In genomic region chr2:108621689-108622681, GRCh38 we compare ENCODE assay signal across 8 cellular contexts.
DNase-seq lines count a peak whose midpoint lies in the region; ATAC-seq lines count a peak whose summit lies in the region.

No MANE protein-coding gene starts in this region.

- H3K9me3 ChIP-seq in CD4-positive, CD25-positive, alpha-beta regulatory T cell (ENCODE audit: control insufficient read depth in 2 of 2, low read length in 2 of 2): no peaks in the 10 kb centered on the region

- peak in 1 of 3 donors; percentile 29 for DNase-seq in CD4-positive, CD25-positive, alpha-beta regulatory T cell
- DNase-seq in Kasumi-1 (lab: John Stamatoyannopoulos, UW) (peak; percentile 18 to 37), mesendoderm (peak; percentile 70), kidney glomerular epithelial cell (lab: John Stamatoyannopoulos, UW) (no peak)
- DNase-seq in activated naive CD8-positive, alpha-beta T cell treated with anti-CD3 and anti-CD28 coated beads, Interleukin-2, amount 10 ng/mL, durations not matched to agents 7 days and 5 days: no peak
- no peak for DNase-seq in effector CD4-positive, alpha-beta T cell

- H3K56ac ChIP-seq in mesendoderm (ENCODE audit: low read length): no peak overlapping the region

- H3K4me1 ChIP-seq in CD4-positive, CD25-positive, alpha-beta regulatory T cell (ENCODE audit: control insufficient read depth, insufficient read depth, low read length, poor library complexity, severe bottlenecking): peaks cover 84% of the 10 kb centered on the region
- peaks cover 7% of the 10 kb centered on the region for H3K4me1 ChIP-seq in mesendoderm (ENCODE audit: control insufficient read depth, low read depth, low read length)

- peak overlapping the region; percentile 93 for H3K27ac Mint-ChIP-seq in CD4-positive, CD25-positive, alpha-beta regulatory T cell
- peak overlapping the region; percentile 90 for H3K27ac Mint-ChIP-seq in activated naive CD8-positive, alpha-beta T cell treated with anti-CD3 and anti-CD28 coated beads, Interleukin-2, amount 10 ng/mL, durations not matched to agents 7 days and 5 days

- no peak overlapping the region for H4K8ac ChIP-seq in mesendoderm (ENCODE audit: low read depth, low read length)

- H3K36me3 ChIP-seq in CD4-positive, CD25-positive, alpha-beta regulatory T cell (ENCODE audit: control insufficient read depth, insufficient read depth, low read length): no peaks in the 10 kb centered on the region
- H3K36me3 ChIP-seq in mesendoderm (ENCODE audit: control insufficient read depth, insufficient read depth, low read length): no peaks in the 10 kb centered on the region

- H3K36me3 Mint-ChIP-seq in CD4-positive, CD25-positive, alpha-beta regulatory T cell: no peaks in the 10 kb centered on the region
- H3K36me3 Mint-ChIP-seq in activated naive CD8-positive, alpha-beta T cell treated with anti-CD3 and anti-CD28 coated beads, Interleukin-2, amount 10 ng/mL, durations not matched to agents 7 days and 5 days: no peaks in the 10 kb centered on the region

- H2BK120ac ChIP-seq in mesendoderm (ENCODE audit: low read depth, low read length): no peak overlapping the region

- no peaks in the 10 kb centered on the region for H3K27me3 ChIP-seq in CD4-positive, CD25-positive, alpha-beta regulatory T cell (ENCODE audit: control insufficient read depth, insufficient read depth, low read length)
- H3K27me3 ChIP-seq in mesendoderm (ENCODE audit: insufficient read depth, low read length, poor library complexity): no peaks in the 10 kb centered on the region

- peaks cover 12% of the 10 kb centered on the region for H3K79me2 ChIP-seq in mesendoderm (ENCODE audit: control insufficient read depth, insufficient read depth, low read length)

- no peak overlapping the region for H2BK5ac ChIP-seq in mesendoderm (ENCODE audit: low read length)

- H4K5ac ChIP-seq in mesendoderm (ENCODE audit: low read length): no peak overlapping the region

- H3K4me2 ChIP-seq in mesendoderm (ENCODE audit: low read length): no peak overlapping the region

- no peak for ATAC-seq in CD4-positive, CD25-positive, alpha-beta regulatory T cell (ENCODE audit: low read depth in 2 of 2)
- no peak for ATAC-seq in activated naive CD8-positive, alpha-beta T cell treated with anti-CD3 and anti-CD28 coated beads, Interleukin-2, amount 10 ng/mL, durations not matched to agents 7 days and 5 days (ENCODE audit: low read depth)
- ATAC-seq in HG03025 (IDR thresholded peaks at IDR 0.05; ENCODE audit: low FRiP score, unreplicated experiment) (no peak), HG03354 (IDR thresholded peaks at IDR 0.05; ENCODE audit: poor library complexity, severe bottlenecking, unreplicated experiment) (no peak)

- H3K4me1 Mint-ChIP-seq in CD4-positive, CD25-positive, alpha-beta regulatory T cell: peaks cover 32 to 86% (median 64%) of the 10 kb centered on the region in 4 donors
- H3K4me1 Mint-ChIP-seq in activated naive CD8-positive, alpha-beta T cell treated with anti-CD3 and anti-CD28 coated beads, Interleukin-2, amount 10 ng/mL, durations not matched to agents 7 days and 5 days: peaks cover 45% of the 10 kb centered on the region

- H3K4me3 Mint-ChIP-seq in CD4-positive, CD25-positive, alpha-beta regulatory T cell: peak overlapping the region; percentile 89 to 97 (median 90)
- peak overlapping the region; percentile 77 for H3K4me3 Mint-ChIP-seq in activated naive CD8-positive, alpha-beta T cell treated with anti-CD3 and anti-CD28 coated beads, Interleukin-2, amount 10 ng/mL, durations not matched to agents 7 days and 5 days

- peak overlapping the region; percentile 80 for H3K27ac ChIP-seq in CD4-positive, CD25-positive, alpha-beta regulatory T cell (ENCODE audit: insufficient read depth, low read length, poor library complexity, severe bottlenecking)
- H3K27ac ChIP-seq in mesendoderm (ENCODE audit: low read depth, low read length): peak overlapping the region; percentile 93

- peak overlapping the region; percentile 88 for H3K4me3 ChIP-seq in CD4-positive, CD25-positive, alpha-beta regulatory T cell (ENCODE audit: low read depth, low read length)
- H3K4me3 ChIP-seq in mesendoderm (ENCODE audit: low read length): no peak overlapping the region

- no peak overlapping the region for H3K18ac ChIP-seq in mesendoderm (ENCODE audit: low read length)

- H3K27me3 Mint-ChIP-seq in CD4-positive, CD25-positive, alpha-beta regulatory T cell: no peaks in the 10 kb centered on the region
- H3K27me3 Mint-ChIP-seq in activated naive CD8-positive, alpha-beta T cell treated with anti-CD3 and anti-CD28 coated beads, Interleukin-2, amount 10 ng/mL, durations not matched to agents 7 days and 5 days: no peaks in the 10 kb centered on the region

- no peaks in the 10 kb centered on the region for H3K9me3 Mint-ChIP-seq in CD4-positive, CD25-positive, alpha-beta regulatory T cell
- H3K9me3 Mint-ChIP-seq in activated naive CD8-positive, alpha-beta T cell treated with anti-CD3 and anti-CD28 coated beads, Interleukin-2, amount 10 ng/mL, durations not matched to agents 7 days and 5 days: no peaks in the 10 kb centered on the region

- H3K4ac ChIP-seq in mesendoderm (ENCODE audit: low read depth, low read length): no peak overlapping the region

- no peak overlapping the region for H2BK15ac ChIP-seq in mesendoderm (replicated peaks; ENCODE audit: low read depth)

- peaks cover 4% of the 10 kb centered on the region for H3K79me1 ChIP-seq in mesendoderm (ENCODE audit: low read length)

- H3K9ac ChIP-seq in mesendoderm (ENCODE audit: low read length): no peak overlapping the region

- POLR2A ChIA-PET in activated naive CD8-positive, alpha-beta T cell treated with anti-CD3 and anti-CD28 coated beads, Interleukin-2, amount 10 ng/mL, durations not matched to agents 7 days and 5 days (lab: Charles Lee): interaction anchor here (0.8 to 1.5 kb wide), 8 partner anchors 7 to 173 kb away, joined by 3 to 8 read pairs (median 4); partner anchors contain the start of genes GCC2 and RANBP2

- WGBS in mesendoderm (ENCODE audit: extremely low coverage, insufficient coverage, low lambda C conversion rate): no CpG with 5 or more reads among the region's 2 CpGs

- H3K23ac ChIP-seq in mesendoderm (ENCODE audit: low read length): no peak overlapping the region

- H2AK5ac ChIP-seq in mesendoderm (ENCODE audit: low read length): no peak overlapping the region

Comparison
In these comparisons a context has a peak if more than half of its experiments do, and no peak if none do; other contexts are left out.
1. DNase-seq: peak in Kasumi-1 (2 of 2) and mesendoderm (single experiment); none in activated naive CD8-positive, alpha-beta T cell treated with anti-CD3 and anti-CD28 coated beads, Interleukin-2, amount 10 ng/mL, durations not matched to agents 7 days and 5 days (single experiment), kidney glomerular epithelial cell (single experiment) and effector CD4-positive, alpha-beta T cell (single experiment).